ENCODE assay signal across 1 cellular context in genomic region chr2:27370026-27370815, GRCh38.
TF ChIP-seq lines count a peak whose summit lies in the region.

TSS of gene EIF2B4 (minus strand) at chr2:27370338. CDS start at chr2:27370314, 24 bp downstream.
TSS of gene SNX17 (plus strand) at chr2:27370616. CDS start at chr2:27370744, 128 bp downstream.

TF ChIP-seq in HepG2, 621 proteins besides CTCF, POLR2A, EP300 and RAD21 (continued from another document):
- TF ChIP-seq PREB (CRISPR knock-in tag; IDR thresholded peaks at IDR 0.05) (peak; percentile 81), EEA1 (CRISPR knock-in tag; IDR thresholded peaks at IDR 0.05; ENCODE audit: borderline replicate concordance) (no peak; the same call in 1 of the 2 replicates), ZNF251 (CRISPR knock-in tag; IDR thresholded peaks at IDR 0.05) (peak; percentile 78; the same call in 1 of the 2 replicates), DBP (CRISPR knock-in tag; IDR thresholded peaks at IDR 0.05; ENCODE audit: not compliant biosample characterization) (peak; percentile 43), ZNF382 (CRISPR knock-in tag; IDR thresholded peaks at IDR 0.05; ENCODE audit: borderline replicate concordance) (no peak), HES4 (CRISPR knock-in tag; IDR thresholded peaks at IDR 0.05; ENCODE audit: borderline replicate concordance) (peak; percentile 77; the same call in 1 of the 2 replicates), ARID5B (CRISPR knock-in tag; IDR thresholded peaks at IDR 0.05) (peak; percentile 76)
